In the genomic region with DNA sequence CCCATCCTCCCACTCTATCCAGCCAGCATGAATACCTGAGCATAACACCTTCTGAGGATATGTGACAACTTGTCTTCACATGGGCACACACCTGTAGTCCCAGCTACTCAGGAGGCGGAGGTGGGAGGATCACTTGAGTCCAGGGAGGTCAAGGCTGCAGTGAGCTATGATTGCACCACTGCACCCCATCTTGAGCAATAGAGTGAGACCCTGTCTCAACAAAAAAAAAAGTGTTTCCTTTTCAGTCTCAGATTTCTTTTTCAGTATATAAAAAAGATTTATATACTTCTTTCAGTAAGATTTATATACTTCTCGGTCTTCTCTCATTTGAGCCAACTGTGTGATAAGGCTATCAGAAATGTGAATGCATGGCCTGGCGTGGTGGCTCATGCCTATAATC, we compare ENCODE assay signal across 6 cellular contexts.
"Had no signal": no experiment of that assay in that cellular context is flagged by ENCODE, and none has a peak within 500 bp of the region (broad histone marks: within the 10 kb centered on the region; RNA-seq: fewer than 3 reads in every experiment).

No MANE protein-coding gene starts in this region.

- FAIRE-seq: HTR-8/SVneo, K562 had no signal

- DNase-seq: IMR-90, KBM-7, KG1 had no signal

- H3K27ac ChIP-seq: HL-60 had no signal

- ATAC-seq: K562 had no signal

- H3K4me3 ChIP-seq: K562 had no signal
